14 cellular contexts compared by ENCODE assay signal in the genomic region with DNA sequence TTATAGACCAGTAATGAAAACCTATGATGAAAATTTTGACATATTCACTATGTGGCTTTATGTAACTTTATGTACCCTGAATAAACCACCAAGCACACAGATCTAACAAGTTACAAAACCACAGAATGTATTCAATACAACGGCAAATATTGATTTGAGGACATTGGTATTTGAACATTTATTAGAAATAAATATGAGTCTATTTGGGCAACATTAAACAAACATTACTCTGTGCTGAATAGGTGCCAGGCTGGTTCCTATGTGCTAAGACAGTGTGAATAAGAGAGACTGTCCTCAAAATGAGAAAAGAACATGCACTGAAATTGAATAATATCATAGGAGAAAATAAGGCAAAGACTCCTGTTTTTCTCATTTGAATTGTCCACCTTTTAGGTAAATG.
A peak's percentile ranks its signal among the peaks of the same experiment; 100 is the strongest.
DNase-seq lines count a peak whose midpoint lies in the region; ATAC-seq and TF ChIP-seq lines count a peak whose summit lies in the region.
"Had no signal": no experiment of that assay in that cellular context is flagged by ENCODE, and none has a peak within 500 bp of the region (broad histone marks: within the 10 kb centered on the region; RNA-seq: fewer than 3 reads in every experiment).

No MANE protein-coding gene starts in this region.

- no peak for TF ChIP-seq EP300 in neural cell (conservative IDR thresholded peaks at IDR 0.05; ENCODE audit: poor library complexity, severe bottlenecking)

- peak overlapping the region; percentile 9 for H3K27ac ChIP-seq in neural cell (ENCODE audit: low read length)
- H3K27ac ChIP-seq: BLaER1 had no signal

- H3K9me2 ChIP-seq in neural cell (ENCODE audit: insufficient read depth, low read length), result no peaks in the 10 kb centered on the region

- no peak for TF ChIP-seq RAD21 in neural cell (conservative IDR thresholded peaks at IDR 0.05)

- peak; percentile 41 for DNase-seq in NCI-H2227 treated with DMSO at 0.1 percent for 48 hours (lab: John Stamatoyannopoulos, UW)
- no peak for DNase-seq in NCI-H2227 (lab: John Stamatoyannopoulos, UW; ENCODE audit: unreplicated experiment)
- DNase-seq in LNCaP clone FGC (ENCODE audit: low read depth), result peak; percentile 77
- peak; percentile 73 for DNase-seq in NCI-H748 (lab: John Stamatoyannopoulos, UW; ENCODE audit: unreplicated experiment)
- DNase-seq in NCI-H1436 (lab: John Stamatoyannopoulos, UW), result no peak
- no peak for DNase-seq in occipital lobe (lab: John Stamatoyannopoulos, UW)
- DNase-seq: Caco-2; CD8-positive, alpha-beta memory T cell; DMS79; IMR-90 had no signal

- H3K27me3 ChIP-seq in neural cell (ENCODE audit: insufficient read depth, low read depth, low read length), result no peaks in the 10 kb centered on the region
- H3K27me3 ChIP-seq: BLaER1 had no signal

- no peak overlapping the region for H3K4me2 ChIP-seq in neural cell (ENCODE audit: low read length)
- H3K4me2 ChIP-seq: BLaER1 had no signal

- H3K9ac ChIP-seq in neural cell (ENCODE audit: low read length), result no peak overlapping the region
- H3K9ac ChIP-seq: BLaER1 had no signal

- H3K4me3 ChIP-seq in LNCaP clone FGC (ENCODE audit: low read depth, low read length), result no peak overlapping the region
- H3K4me3 ChIP-seq in neural cell (ENCODE audit: low read length), result no peak overlapping the region
- H3K4me3 ChIP-seq: BLaER1, HAP-1 had no signal

- H3K9me3 ChIP-seq in neural cell (ENCODE audit: low read length), result no peaks in the 10 kb centered on the region
- H3K9me3 ChIP-seq: BLaER1, Caco-2, HAP-1 had no signal

- no peak for TF ChIP-seq CTCF in LNCaP clone FGC (IDR thresholded peaks at IDR 0.05; ENCODE audit: control insufficient read depth, extremely low read depth, insufficient read depth)
- TF ChIP-seq CTCF in neural cell (IDR thresholded peaks at IDR 0.05; ENCODE audit: poor library complexity, severe bottlenecking), result no peak

- H2AFZ ChIP-seq in neural cell (ENCODE audit: low read depth, low read length), result no peak overlapping the region

- no peaks in the 10 kb centered on the region for H3K36me3 ChIP-seq in neural cell (ENCODE audit: insufficient read depth, low read length)
- H3K36me3 ChIP-seq: BLaER1, HAP-1 had no signal

- ATAC-seq in GM21529 (IDR thresholded peaks at IDR 0.05; ENCODE audit: unreplicated experiment), result no peak

- no peaks in the 10 kb centered on the region for H4K20me1 ChIP-seq in neural cell (ENCODE audit: insufficient read depth)
- H4K20me1 ChIP-seq: BLaER1 had no signal

- no peaks in the 10 kb centered on the region for H3K79me2 ChIP-seq in neural cell (replicated peaks; ENCODE audit: insufficient read depth, low read length)

- no peaks in the 10 kb centered on the region for H3F3A ChIP-seq in neural cell (ENCODE audit: insufficient read depth, low read length, poor library complexity, severe bottlenecking)

TF ChIP-seq in neural cell, 6 proteins besides CTCF, POLR2A, EP300 and RAD21:
- TF ChIP-seq SMC3 (conservative IDR thresholded peaks at IDR 0.05; ENCODE audit: poor library complexity), result no peak
- TF ChIP-seq REST (IDR thresholded peaks at IDR 0.05; ENCODE audit: borderline replicate concordance), result no peak
- TF ChIP-seq MXI1 (conservative IDR thresholded peaks at IDR 0.05; ENCODE audit: poor library complexity, severe bottlenecking), result no peak
- TF ChIP-seq TAF1 (IDR thresholded peaks at IDR 0.05; ENCODE audit: low read depth), result no peak
- TF ChIP-seq POLR2AphosphoS5 (IDR thresholded peaks at IDR 0.05), result no peak
- TF ChIP-seq EZH2 (IDR thresholded peaks at IDR 0.05; ENCODE audit: borderline replicate concordance, insufficient read depth, low read length, poor library complexity, severe bottlenecking), result no peak

Comparison
In these comparisons a context has a peak if more than half of its experiments do, and no peak if none do; other contexts are left out.
1. DNase-seq: peak in NCI-H2227 treated with DMSO at 0.1 percent for 48 hours (single experiment), LNCaP clone FGC (single experiment) and NCI-H748 (single experiment); none in NCI-H2227 (single experiment), NCI-H1436 (single experiment) and occipital lobe (single experiment).